ENCODE assay signal across 8 cellular contexts in genomic region chr5:54883374-54884194, GRCh38.
DNase-seq lines count a peak whose midpoint lies in the region; ATAC-seq and TF ChIP-seq lines count a peak whose summit lies in the region.

No MANE protein-coding gene starts in this region.

- intact Hi-C loops in activated T-helper 2 cell treated with anti-CD3 and anti-CD28 coated beads, Interferon-gamma antibody, Interleukin-2, Interleukin-4, amounts not matched to agents 10 μg/mL and 5 μg/mL and 100 μg/mL, durations not matched to agents 14 hours and 24 hours and 36 hours (cut with micrococcal nuclease) = loop anchor here (10.0 kb wide), 1 partner anchor 341 kb away; the partner anchor contains the start of gene MCIDAS
- intact Hi-C loops in prostate gland (cut with DNase I) = loop anchor here (10.0 kb wide), 1 partner anchor 629 kb away; no protein-coding TSS in a partner anchor

- H2AFZ ChIP-seq in GM23338 = peak overlapping the region; percentile 67

- WGBS in prostate gland = under 1% methylated on average over 39 of the region's 75 CpGs

- H3K9me3 ChIP-seq in prostate gland = no peaks in the 10 kb centered on the region

- H3K36me3 Mint-ChIP-seq in GM23338 (ENCODE audit: low read depth) = peaks cover 31% of the 10 kb centered on the region
- H3K36me3 Mint-ChIP-seq in activated T-helper 2 cell treated with anti-CD3 and anti-CD28 coated beads, Interferon-gamma antibody, Interleukin-2, Interleukin-4, amounts not matched to agents 10 μg/mL and 5 μg/mL and 100 μg/mL, durations not matched to agents 14 hours and 24 hours and 36 hours (ENCODE audit: low read depth) = peaks cover 5% of the 10 kb centered on the region

- ATAC-seq in GM23338 = peak; percentile 80
- ATAC-seq in GM19455 (IDR thresholded peaks at IDR 0.05; ENCODE audit: unreplicated experiment) = no peak

- H3K4me3 Mint-ChIP-seq in GM23338 = peak overlapping the region; percentile 88
- H3K4me3 Mint-ChIP-seq in activated T-helper 2 cell treated with anti-CD3 and anti-CD28 coated beads, Interferon-gamma antibody, Interleukin-2, Interleukin-4, amounts not matched to agents 10 μg/mL and 5 μg/mL and 100 μg/mL, durations not matched to agents 14 hours and 24 hours and 36 hours (ENCODE audit: low read depth) = peak overlapping the region; percentile 67

- in situ Hi-C loops in GM13977 (cut with MboI; ENCODE audit: low pct_unique_long_range_greater_than_20kb, low sequenced_read_pairs, unreplicated experiment) = no loop called here

- H3K27ac ChIP-seq in GM23338 (ENCODE audit: low read depth) (no peak overlapping the region), prostate gland (no peak overlapping the region)

- peaks cover 37% of the 10 kb centered on the region for H3K27me3 ChIP-seq in GM23338 (ENCODE audit: insufficient read depth)
- H3K27me3 ChIP-seq in prostate gland (replicated peaks; ENCODE audit: insufficient read depth) = no peaks in the 10 kb centered on the region

- no peaks in the 10 kb centered on the region for H3K79me2 ChIP-seq in GM23338 (replicated peaks; ENCODE audit: insufficient read depth)

- H3K4me3 ChIP-seq in GM23338 (peak overlapping the region; percentile 70), prostate gland (peak overlapping the region; percentile 35 to 37)

- H3K9me2 ChIP-seq in GM23338 (ENCODE audit: insufficient read depth) = peaks cover 3% of the 10 kb centered on the region; the same call in 1 of the 2 replicates

- peaks cover 14% of the 10 kb centered on the region for H3K4me1 ChIP-seq in GM23338 (ENCODE audit: insufficient read depth)
- H3K4me1 ChIP-seq in prostate gland (replicated peaks) = no peaks in the 10 kb centered on the region

- no peaks in the 10 kb centered on the region for H4K20me1 ChIP-seq in GM23338 (replicated peaks; ENCODE audit: insufficient read depth)

- peak overlapping the region; percentile 76 for H3K4me2 ChIP-seq in GM23338

- no peak for TF ChIP-seq POLR2A in prostate gland (IDR thresholded peaks at IDR 0.05)

- TF ChIP-seq CTCF in GM23338 (conservative IDR thresholded peaks at IDR 0.05; ENCODE audit: low read depth in 2 of 2) (no peak), prostate gland (IDR thresholded peaks at IDR 0.05) (no peak), GM13977 (IDR thresholded peaks at IDR 0.05; ENCODE audit: extremely low read depth, insufficient read depth, missing control alignments) (no peak)

- DNase-seq in GM23338 (ENCODE audit: low spot score) (peak; percentile 90), hepatic stellate cell (ENCODE audit: low spot score) (peak; percentile 53), prostate gland (ENCODE audit: low spot score) (peak; percentile 57), NCI-H187 (lab: John Stamatoyannopoulos, UW) (no peak), DMS114 treated with DMSO at 0.1 percent for 48 hours (lab: John Stamatoyannopoulos, UW; ENCODE audit: unreplicated experiment) (no peak), GM13977 (ENCODE audit: low spot score) (no peak)
- no peak for DNase-seq in activated T-helper 2 cell treated with anti-CD3 and anti-CD28 coated beads, Interferon-gamma antibody, Interleukin-2, Interleukin-4, amounts not matched to agents 10 μg/mL and 5 μg/mL and 100 μg/mL, durations not matched to agents 14 hours and 24 hours and 36 hours (ENCODE audit: low spot score)

- H3K27ac Mint-ChIP-seq in GM23338 = no peak overlapping the region
- no peak overlapping the region for H3K27ac Mint-ChIP-seq in activated T-helper 2 cell treated with anti-CD3 and anti-CD28 coated beads, Interferon-gamma antibody, Interleukin-2, Interleukin-4, amounts not matched to agents 10 μg/mL and 5 μg/mL and 100 μg/mL, durations not matched to agents 14 hours and 24 hours and 36 hours

- no peaks in the 10 kb centered on the region for H3F3A ChIP-seq in GM23338 (replicated peaks; ENCODE audit: low read depth)

- peaks cover 21% of the 10 kb centered on the region for H3K27me3 Mint-ChIP-seq in GM23338 (ENCODE audit: insufficient read depth, low read depth, poor library complexity)
- peaks cover 78% of the 10 kb centered on the region for H3K27me3 Mint-ChIP-seq in activated T-helper 2 cell treated with anti-CD3 and anti-CD28 coated beads, Interferon-gamma antibody, Interleukin-2, Interleukin-4, amounts not matched to agents 10 μg/mL and 5 μg/mL and 100 μg/mL, durations not matched to agents 14 hours and 24 hours and 36 hours (ENCODE audit: low read depth)

- peaks cover 37% of the 10 kb centered on the region for H3K9me3 Mint-ChIP-seq in GM23338
- H3K9me3 Mint-ChIP-seq in activated T-helper 2 cell treated with anti-CD3 and anti-CD28 coated beads, Interferon-gamma antibody, Interleukin-2, Interleukin-4, amounts not matched to agents 10 μg/mL and 5 μg/mL and 100 μg/mL, durations not matched to agents 14 hours and 24 hours and 36 hours = no peaks in the 10 kb centered on the region

- H3K4me1 Mint-ChIP-seq in GM23338 = peaks cover 28% of the 10 kb centered on the region
- peaks cover 16% of the 10 kb centered on the region for H3K4me1 Mint-ChIP-seq in activated T-helper 2 cell treated with anti-CD3 and anti-CD28 coated beads, Interferon-gamma antibody, Interleukin-2, Interleukin-4, amounts not matched to agents 10 μg/mL and 5 μg/mL and 100 μg/mL, durations not matched to agents 14 hours and 24 hours and 36 hours (ENCODE audit: low read depth)

- H3K36me3 ChIP-seq in GM23338 (ENCODE audit: insufficient read depth) = peaks cover 7% of the 10 kb centered on the region; the same call in 1 of the 2 replicates
- no peaks in the 10 kb centered on the region for H3K36me3 ChIP-seq in prostate gland

TF ChIP-seq in GM23338, 12 proteins besides CTCF, POLR2A, EP300 and RAD21:
- TF ChIP-seq ZNF114 (CRISPR knock-in tag; IDR thresholded peaks at IDR 0.05) (no peak), POLR2AphosphoS5 (IDR thresholded peaks at IDR 0.05; ENCODE audit: low read depth) (peak; percentile 55)

Comparison
In these comparisons a context has a peak if more than half of its experiments do, and no peak if none do; other contexts are left out.
1. DNase-seq: peak in GM23338 (single experiment), hepatic stellate cell (single experiment) and prostate gland (single experiment); none in activated T-helper 2 cell treated with anti-CD3 and anti-CD28 coated beads, Interferon-gamma antibody, Interleukin-2, Interleukin-4, amounts not matched to agents 10 μg/mL and 5 μg/mL and 100 μg/mL, durations not matched to agents 14 hours and 24 hours and 36 hours (single experiment), NCI-H187 (0 of 2), DMS114 treated with DMSO at 0.1 percent for 48 hours (single experiment) and GM13977 (single experiment).